ENCODE assay signal across 8 cellular contexts in genomic region chr9:87445646-87446045, GRCh38. TPM values are rescaled to one million over a fixed set of nuclear protein-coding genes. Genes with fewer than 3 reads are reported as not detected.
DNase-seq lines count a peak whose midpoint lies in the region; ATAC-seq and TF ChIP-seq lines count a peak whose summit lies in the region.

No MANE protein-coding gene starts in this region.

- H3K4me3 Mint-ChIP-seq in glutamatergic neuron (ENCODE audit: unreplicated experiment): no peak overlapping the region

- ATAC-seq in GM19025 (IDR thresholded peaks at IDR 0.05; ENCODE audit: low read depth, unreplicated experiment) (peak; percentile 99), HG03103 (IDR thresholded peaks at IDR 0.05; ENCODE audit: low read depth, unreplicated experiment) (peak; percentile 96)

- H3K36me3 Mint-ChIP-seq in glutamatergic neuron (ENCODE audit: unreplicated experiment): no peaks in the 10 kb centered on the region

- H3K27me3 Mint-ChIP-seq in glutamatergic neuron (ENCODE audit: unreplicated experiment): peaks cover 3% of the 10 kb centered on the region

- in situ Hi-C loops in Caki2 (cut with HindIII; ENCODE audit: low pct_unique_long_range_greater_than_20kb, low sequenced_read_pairs): no loop called here

- no peak for TF ChIP-seq CTCF in glutamatergic neuron (IDR thresholded peaks at IDR 0.05; ENCODE audit: partially characterized antibody, unreplicated experiment)

- H3K4me1 Mint-ChIP-seq in glutamatergic neuron (ENCODE audit: low read depth, unreplicated experiment): peaks cover 15% of the 10 kb centered on the region

- peak; percentile 45 for DNase-seq in Caki2 (ENCODE audit: low read depth)
- peak; percentile 3 for DNase-seq in T follicular helper cell (ENCODE audit: low read depth)
- DNase-seq in glutamatergic neuron: peak; percentile 53
- DNase-seq in putamen (ENCODE audit: low spot score): peak; percentile 50
- no peak for DNase-seq in KG1 (lab: John Stamatoyannopoulos, UW)
- no peak for DNase-seq in NCI-H1436 (lab: John Stamatoyannopoulos, UW)

- H3K9me3 Mint-ChIP-seq in glutamatergic neuron (ENCODE audit: unreplicated experiment): peaks cover 5% of the 10 kb centered on the region

- H3K27ac Mint-ChIP-seq in glutamatergic neuron (ENCODE audit: unreplicated experiment): peak overlapping the region; percentile 38

RNA-seq across cellular contexts. Expression of gene DAPK1, which starts 52.0 kb away (rescaled TPM):
- total RNA-seq in Caki2 (2014; rRNA removed; shearing (Covaris generic); ENCODE audit: low replicate concordance): 16.3 and 20.9 TPM in 2 replicates
- 384 TPM for total RNA-seq in glutamatergic neuron (ENCODE audit: unreplicated experiment)

Comparison
In these comparisons a context has a peak if more than half of its experiments do, and no peak if none do; other contexts are left out.
1. DNase-seq: peak in Caki2 (single experiment), T follicular helper cell (single experiment), glutamatergic neuron (single experiment) and putamen (single experiment); none in KG1 (single experiment) and NCI-H1436 (single experiment).
2. RNA of gene DAPK1, which starts 52.0 kb away (total RNA-seq): 384 TPM in glutamatergic neuron (single experiment); 16.3 to 20.9 TPM in Caki2; every median in the first group is over 10 times any median in the second.